In the genomic region with DNA sequence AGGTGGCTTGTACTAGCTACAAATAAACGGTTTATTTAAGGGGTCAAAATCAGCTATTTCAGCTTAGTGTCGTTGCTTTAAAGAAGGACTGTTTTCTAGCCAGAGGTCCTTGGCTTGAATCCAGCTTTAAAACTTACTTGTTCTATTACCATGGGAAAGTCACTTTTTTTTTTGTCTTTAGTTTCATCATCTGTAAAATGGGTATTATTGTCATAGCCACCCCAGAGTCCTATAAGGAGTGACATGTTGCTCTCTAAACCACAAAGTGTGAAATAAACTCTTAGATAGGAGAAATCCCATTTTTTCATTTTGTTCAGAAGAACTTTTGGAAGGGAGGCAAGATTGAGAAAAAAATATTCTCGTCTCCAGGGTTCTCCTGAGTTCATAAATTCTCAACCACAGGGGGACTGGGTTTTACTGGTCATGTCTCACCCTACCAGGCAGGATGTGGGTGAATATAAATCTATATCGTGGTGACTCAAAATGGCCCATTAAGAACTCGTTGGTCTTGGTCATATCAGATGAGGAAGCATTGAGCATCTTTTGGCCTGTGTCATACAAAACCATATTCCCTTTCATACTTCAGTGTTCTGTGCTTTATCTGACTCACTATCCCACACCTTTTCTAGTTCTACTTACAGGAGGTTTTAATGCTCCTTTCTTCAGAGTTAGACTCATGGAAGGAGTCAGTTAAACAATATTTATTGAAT, we compare ENCODE assay signal across 10 cellular contexts.
DNase-seq lines count a peak whose midpoint lies in the region; ATAC-seq and TF ChIP-seq lines count a peak whose summit lies in the region.
"Had no signal": no experiment of that assay in that cellular context is flagged by ENCODE, and none has a peak within 500 bp of the region (broad histone marks: within the 10 kb centered on the region; RNA-seq: fewer than 3 reads in every experiment).

No MANE protein-coding gene starts in this region.

- no peaks in the 10 kb centered on the region for H3K9me3 ChIP-seq in right atrium auricular region

- no peak overlapping the region for H3K27ac Mint-ChIP-seq in WTC11

- H3K4me3 ChIP-seq in right atrium auricular region (no peak overlapping the region), coronary artery (no peak overlapping the region)
- H3K4me3 ChIP-seq: dorsolateral prefrontal cortex had no signal

- CTCF ChIA-PET in WTC11 (lab: Charles Lee), result no interaction called here

- H3K27ac ChIP-seq in right atrium auricular region, result no peak overlapping the region
- no peak overlapping the region for H3K27ac ChIP-seq in coronary artery
- H3K27ac ChIP-seq: C4-2B, dorsolateral prefrontal cortex had no signal

- POLR2A ChIA-PET in WTC11 (lab: Charles Lee), result no interaction called here

- H3K4me1 Mint-ChIP-seq in activated T-cell treated with anti-CD3 and anti-CD28 coated beads, Interleukin-2, amount 50 U/mL, for 4 hours (ENCODE audit: low read depth), result peaks cover 36% of the 10 kb centered on the region
- H3K4me1 Mint-ChIP-seq in WTC11, result no peaks in the 10 kb centered on the region

- TF ChIP-seq CTCF in right atrium auricular region (IDR thresholded peaks at IDR 0.05), result no peak
- no peak for TF ChIP-seq CTCF in coronary artery (IDR thresholded peaks at IDR 0.05)
- TF ChIP-seq CTCF in WTC11 (IDR thresholded peaks at IDR 0.05), result no peak

- ATAC-seq in activated T-cell treated with anti-CD3 and anti-CD28 coated beads, Interleukin-2, amount 50 U/mL, for 4 hours, result peak; percentile 89 to 92
- ATAC-seq in HG02870 (IDR thresholded peaks at IDR 0.05; ENCODE audit: unreplicated experiment), result peak; percentile 84
- peak; percentile 93 for ATAC-seq in stimulated activated naive CD8-positive, alpha-beta T cell treated with anti-CD3 and anti-CD28 coated beads, Interleukin-15, Interleukin-2, amounts not matched to agents 100 U/mL and 50 U/mL, for 24 hours
- no peak for ATAC-seq in WTC11

- H3K36me3 ChIP-seq in right atrium auricular region, result no peaks in the 10 kb centered on the region

- peak overlapping the region; percentile 14 for H3K4me3 Mint-ChIP-seq in activated T-cell treated with anti-CD3 and anti-CD28 coated beads, Interleukin-2, amount 50 U/mL, for 4 hours
- H3K4me3 Mint-ChIP-seq in WTC11, result no peak overlapping the region

- no peak for DNase-seq in activated T-cell treated with anti-CD3 and anti-CD28 coated beads, Interleukin-2, amount 50 U/mL, for 4 hours
- no peak for DNase-seq in activated T-cell treated with anti-CD3 and anti-CD28 coated beads, Interleukin-2, amount 50 U/mL, for 48 hours
- DNase-seq in OCI-M1 (lab: John Stamatoyannopoulos, UW) (peak; percentile 10), right atrium auricular region (ENCODE audit: low spot score) (no peak), coronary artery (ENCODE audit: low spot score) (no peak), WTC11 (ENCODE audit: low spot score) (no peak)
- DNase-seq in stimulated activated naive CD8-positive, alpha-beta T cell treated with anti-CD3 and anti-CD28 coated beads, Interleukin-15, Interleukin-2, amounts not matched to agents 100 U/mL and 50 U/mL, for 24 hours, result no peak

- H3K36me3 Mint-ChIP-seq in activated T-cell treated with anti-CD3 and anti-CD28 coated beads, Interleukin-2, amount 50 U/mL, for 4 hours (ENCODE audit: insufficient read depth), result no peaks in the 10 kb centered on the region
- H3K36me3 Mint-ChIP-seq in WTC11, result peaks cover 5% of the 10 kb centered on the region

- peaks cover 5% of the 10 kb centered on the region for H3K9me3 Mint-ChIP-seq in activated T-cell treated with anti-CD3 and anti-CD28 coated beads, Interleukin-2, amount 50 U/mL, for 4 hours
- peaks cover 34% of the 10 kb centered on the region for H3K9me3 Mint-ChIP-seq in WTC11

- H3K27me3 Mint-ChIP-seq in activated T-cell treated with anti-CD3 and anti-CD28 coated beads, Interleukin-2, amount 50 U/mL, for 4 hours (ENCODE audit: low read depth), result peaks cover 2% of the 10 kb centered on the region
- no peaks in the 10 kb centered on the region; the same call in 1 of the 2 replicates for H3K27me3 Mint-ChIP-seq in WTC11 (ENCODE audit: low read depth)

- H3K4me1 ChIP-seq in right atrium auricular region, result no peaks in the 10 kb centered on the region

- no peaks in the 10 kb centered on the region for H3K27me3 ChIP-seq in right atrium auricular region
- H3K27me3 ChIP-seq: dorsolateral prefrontal cortex had no signal

TF ChIP-seq in WTC11, 78 proteins besides CTCF, POLR2A, EP300 and RAD21:
- TF ChIP-seq, protein P1, sequence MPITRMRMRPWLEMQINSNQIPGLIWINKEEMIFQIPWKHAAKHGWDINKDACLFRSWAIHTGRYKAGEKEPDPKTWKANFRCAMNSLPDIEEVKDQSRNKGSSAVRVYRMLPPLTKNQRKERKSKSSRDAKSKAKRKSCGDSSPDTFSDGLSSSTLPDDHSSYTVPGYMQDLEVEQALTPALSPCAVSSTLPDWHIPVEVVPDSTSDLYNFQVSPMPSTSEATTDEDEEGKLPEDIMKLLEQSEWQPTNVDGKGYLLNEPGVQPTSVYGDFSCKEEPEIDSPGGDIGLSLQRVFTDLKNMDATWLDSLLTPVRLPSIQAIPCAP (CRISPR knock-in tag; IDR thresholded peaks at IDR 0.05), result no peak
- TF ChIP-seq TEAD4 (CRISPR knock-in tag; IDR thresholded peaks at IDR 0.05), result no peak
- TF ChIP-seq, protein P2, sequence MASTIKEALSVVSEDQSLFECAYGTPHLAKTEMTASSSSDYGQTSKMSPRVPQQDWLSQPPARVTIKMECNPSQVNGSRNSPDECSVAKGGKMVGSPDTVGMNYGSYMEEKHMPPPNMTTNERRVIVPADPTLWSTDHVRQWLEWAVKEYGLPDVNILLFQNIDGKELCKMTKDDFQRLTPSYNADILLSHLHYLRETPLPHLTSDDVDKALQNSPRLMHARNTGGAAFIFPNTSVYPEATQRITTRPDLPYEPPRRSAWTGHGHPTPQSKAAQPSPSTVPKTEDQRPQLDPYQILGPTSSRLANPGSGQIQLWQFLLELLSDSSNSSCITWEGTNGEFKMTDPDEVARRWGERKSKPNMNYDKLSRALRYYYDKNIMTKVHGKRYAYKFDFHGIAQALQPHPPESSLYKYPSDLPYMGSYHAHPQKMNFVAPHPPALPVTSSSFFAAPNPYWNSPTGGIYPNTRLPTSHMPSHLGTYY (CRISPR knock-in tag; IDR thresholded peaks at IDR 0.05), result no peak
- no peak for TF ChIP-seq NR2C2 (CRISPR knock-in tag; IDR thresholded peaks at IDR 0.05)
- TF ChIP-seq, protein P3, sequence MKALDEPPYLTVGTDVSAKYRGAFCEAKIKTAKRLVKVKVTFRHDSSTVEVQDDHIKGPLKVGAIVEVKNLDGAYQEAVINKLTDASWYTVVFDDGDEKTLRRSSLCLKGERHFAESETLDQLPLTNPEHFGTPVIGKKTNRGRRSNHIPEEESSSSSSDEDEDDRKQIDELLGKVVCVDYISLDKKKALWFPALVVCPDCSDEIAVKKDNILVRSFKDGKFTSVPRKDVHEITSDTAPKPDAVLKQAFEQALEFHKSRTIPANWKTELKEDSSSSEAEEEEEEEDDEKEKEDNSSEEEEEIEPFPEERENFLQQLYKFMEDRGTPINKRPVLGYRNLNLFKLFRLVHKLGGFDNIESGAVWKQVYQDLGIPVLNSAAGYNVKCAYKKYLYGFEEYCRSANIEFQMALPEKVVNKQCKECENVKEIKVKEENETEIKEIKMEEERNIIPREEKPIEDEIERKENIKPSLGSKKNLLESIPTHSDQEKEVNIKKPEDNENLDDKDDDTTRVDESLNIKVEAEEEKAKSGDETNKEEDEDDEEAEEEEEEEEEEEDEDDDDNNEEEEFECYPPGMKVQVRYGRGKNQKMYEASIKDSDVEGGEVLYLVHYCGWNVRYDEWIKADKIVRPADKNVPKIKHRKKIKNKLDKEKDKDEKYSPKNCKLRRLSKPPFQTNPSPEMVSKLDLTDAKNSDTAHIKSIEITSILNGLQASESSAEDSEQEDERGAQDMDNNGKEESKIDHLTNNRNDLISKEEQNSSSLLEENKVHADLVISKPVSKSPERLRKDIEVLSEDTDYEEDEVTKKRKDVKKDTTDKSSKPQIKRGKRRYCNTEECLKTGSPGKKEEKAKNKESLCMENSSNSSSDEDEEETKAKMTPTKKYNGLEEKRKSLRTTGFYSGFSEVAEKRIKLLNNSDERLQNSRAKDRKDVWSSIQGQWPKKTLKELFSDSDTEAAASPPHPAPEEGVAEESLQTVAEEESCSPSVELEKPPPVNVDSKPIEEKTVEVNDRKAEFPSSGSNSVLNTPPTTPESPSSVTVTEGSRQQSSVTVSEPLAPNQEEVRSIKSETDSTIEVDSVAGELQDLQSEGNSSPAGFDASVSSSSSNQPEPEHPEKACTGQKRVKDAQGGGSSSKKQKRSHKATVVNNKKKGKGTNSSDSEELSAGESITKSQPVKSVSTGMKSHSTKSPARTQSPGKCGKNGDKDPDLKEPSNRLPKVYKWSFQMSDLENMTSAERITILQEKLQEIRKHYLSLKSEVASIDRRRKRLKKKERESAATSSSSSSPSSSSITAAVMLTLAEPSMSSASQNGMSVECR (CRISPR knock-in tag; IDR thresholded peaks at IDR 0.05; ENCODE audit: borderline replicate concordance), result no peak
TF ChIP-seq in WTC11: peak in this region for 0.
